ENCODE assay signal across 22 cellular contexts in genomic region chr11:43870981-43871550, GRCh38.
"Had no signal": no experiment of that assay in that cellular context is flagged by ENCODE, and none has a peak within 500 bp of the region (broad histone marks: within the 10 kb centered on the region; RNA-seq: fewer than 3 reads in every experiment).

No MANE protein-coding gene starts in this region.

- H3K36me3 Mint-ChIP-seq: brain, neural progenitor cell, WTC11 had no signal

- H3K4me1 ChIP-seq: colonic mucosa, gastroesophageal sphincter, neural progenitor cell, prostate gland, tibial artery had no signal

- H3K36me3 ChIP-seq: colonic mucosa, gastroesophageal sphincter, neural progenitor cell, prostate gland, tibial artery had no signal

- DNase-seq: activated CD8-positive, alpha-beta memory T cell treated with anti-CD3 and anti-CD28 coated beads, Interleukin-2, amount 50 U/mL, for 48 hours; activated naive CD4-positive, alpha-beta T cell treated with anti-CD3 and anti-CD28 coated beads for 36 hours; activated naive CD8-positive, alpha-beta T cell treated with anti-CD3 and anti-CD28 coated beads, Interleukin-2, amount 10 ng/mL, durations not matched to agents 7 days and 5 days; activated T-cell treated with anti-CD3 and anti-CD28 coated beads, Interleukin-2, amount 50 U/mL, for 4 hours; central memory CD4-positive, alpha-beta T cell; colonic mucosa; hypothalamus; islet precursor cell; left colon; mesenchymal stem cell; naive thymus-derived CD4-positive, alpha-beta T cell; right cardiac atrium; stimulated activated CD4-positive, alpha-beta T cell treated with anti-CD3 and anti-CD28 coated beads, Interleukin-4, amount 100 ng/mL, for 4 hours; stimulated activated naive CD8-positive, alpha-beta T cell treated with anti-CD3 and anti-CD28 coated beads, Interleukin-15, Interleukin-2, amounts not matched to agents 100 U/mL and 50 U/mL, for 24 hours; T1000; tibial artery had no signal

- H3K9me3 Mint-ChIP-seq: activated naive CD4-positive, alpha-beta T cell treated with anti-CD3 and anti-CD28 coated beads for 36 hours; brain; neural progenitor cell; WTC11 had no signal

- H3K27ac Mint-ChIP-seq: activated naive CD4-positive, alpha-beta T cell treated with anti-CD3 and anti-CD28 coated beads for 36 hours; naive thymus-derived CD4-positive, alpha-beta T cell; neural progenitor cell; T-helper 1 cell treated with Interleukin-12 subunit alpha and Interleukin-12 subunit beta and Interleukin-4 antibody, amounts not matched to agents 30 μg/mL and 1 μg/mL, for 36 hours; WTC11 had no signal

- H3K4me3 Mint-ChIP-seq: activated naive CD4-positive, alpha-beta T cell treated with anti-CD3 and anti-CD28 coated beads for 36 hours; activated naive CD8-positive, alpha-beta T cell treated with anti-CD3 and anti-CD28 coated beads, Interleukin-2, amount 10 ng/mL, durations not matched to agents 7 days and 5 days; activated T-cell treated with anti-CD3 and anti-CD28 coated beads, Interleukin-2, amount 50 U/mL, for 4 hours; naive thymus-derived CD4-positive, alpha-beta T cell; neural progenitor cell; T-helper 1 cell treated with Interleukin-12 subunit alpha and Interleukin-12 subunit beta and Interleukin-4 antibody, amounts not matched to agents 30 μg/mL and 1 μg/mL, for 36 hours; WTC11 had no signal

- H3K4me3 ChIP-seq: colonic mucosa, gastroesophageal sphincter, neural progenitor cell, prostate gland, tibial artery had no signal

- H3K4me1 Mint-ChIP-seq: brain, neural progenitor cell, WTC11 had no signal

- H3K9me3 ChIP-seq: colonic mucosa, gastroesophageal sphincter, prostate gland, tibial artery had no signal

- ATAC-seq: activated T-cell treated with anti-CD3 and anti-CD28 coated beads, Interleukin-2, amount 50 U/mL, for 4 hours; gastroesophageal sphincter; left colon; naive thymus-derived CD4-positive, alpha-beta T cell; right cardiac atrium; stimulated activated naive CD8-positive, alpha-beta T cell treated with anti-CD3 and anti-CD28 coated beads, Interleukin-15, Interleukin-2, amounts not matched to agents 100 U/mL and 50 U/mL, for 24 hours; WTC11 had no signal

- H3K27ac ChIP-seq: colonic mucosa, gastroesophageal sphincter, neural progenitor cell, prostate gland, tibial artery had no signal
